In genomic region chr10:49448924-49449323, GRCh38 we compare ENCODE assay signal across 23 cellular contexts. TPM values are rescaled to one million over a fixed set of nuclear protein-coding genes. Genes with fewer than 3 reads are reported as not detected.
DNase-seq lines count a peak whose midpoint lies in the region; ATAC-seq, FAIRE-seq and TF ChIP-seq lines count a peak whose summit lies in the region.
"Had no signal": no experiment of that assay in that cellular context is flagged by ENCODE, and none has a peak within 500 bp of the region (broad histone marks: within the 10 kb centered on the region; RNA-seq: fewer than 3 reads in every experiment).

No MANE protein-coding gene starts in this region.

- H3K9me3 ChIP-seq in K562 (replicated peaks; ENCODE audit: control insufficient read depth, insufficient read depth, low read depth, low read length): no peaks in the 10 kb centered on the region
- H3K9me3 ChIP-seq in transverse colon: peaks cover 19 to 24% of the 10 kb centered on the region in 2 donors

- no TSS peak for BruUV-seq in K562 (replicated peaks; lab: Mats Ljungman, UMichigan)

- in situ Hi-C loops in K562 (cut with MboI): no loop called here
- in situ Hi-C loops in transverse colon (cut with MboI; ENCODE audit: low pct_ligation_motif_present in 1 of 4, low pct_unique_long_range_greater_than_20kb in 1 of 4, low sequenced_read_pairs in 3 of 4): no loop called here

- DNase-seq in ELR (ENCODE audit: low read depth) (peak; percentile 24), NCI-H226 (peak; percentile 41), K562 (ENCODE audit: extremely low read depth in 1 of 4, low spot score in 3 of 4) (no peak), foreskin fibroblast (peak; percentile 12 to 29), hippocampal formation (lab: John Stamatoyannopoulos, UW) (no peak), DMS 273 (lab: John Stamatoyannopoulos, UW; ENCODE audit: unreplicated experiment) (no peak), transverse colon (no peak), amniotic stem cell (lab: John Stamatoyannopoulos, UW) (no peak)
- DNase-seq: CD4-positive, CD25-positive, alpha-beta regulatory T cell; DMS79 treated with DMSO at 0.1 percent for 48 hours; GOT3; NCI-H1105; NCI-H146; NCI-H2029; NCI-H2227 treated with DMSO at 0.1 percent for 48 hours; NCI-H524; NCI-H774 had no signal

- H3K4me3 ChIP-seq in K562 (no peak overlapping the region), foreskin fibroblast (ENCODE audit: low read depth in 1 of 2, low read length in 2 of 2) (no peak overlapping the region), transverse colon (no peak overlapping the region)
- H3K4me3 ChIP-seq: SJSA1 had no signal

- H4K20me1 ChIP-seq in K562 (replicated peaks; ENCODE audit: control insufficient read depth, insufficient read depth, low read length): no peaks in the 10 kb centered on the region

- H3K36me3 ChIP-seq in K562 (ENCODE audit: control insufficient read depth, insufficient read depth, low read length) (no peaks in the 10 kb centered on the region), transverse colon (peaks cover 0 to under 1% (median 0%) of the 10 kb centered on the region in 4 donors)
- H3K36me3 ChIP-seq: SJSA1 had no signal

- no peak overlapping the region for H3K4me2 ChIP-seq in K562 (ENCODE audit: insufficient read depth, low read length)

- H3K9me1 ChIP-seq in K562 (ENCODE audit: control insufficient read depth, insufficient read depth, low read length): no peaks in the 10 kb centered on the region

- H3K27ac ChIP-seq in K562 (ENCODE audit: extremely low read depth, low read depth, low read length) (no peak overlapping the region), transverse colon (no peak overlapping the region)
- H3K27ac ChIP-seq: SJSA1 had no signal

- no peak for TF ChIP-seq POLR2A in K562 (conservative IDR thresholded peaks at IDR 0.05)
- no peak for TF ChIP-seq POLR2A in transverse colon (IDR thresholded peaks at IDR 0.05)

- no peak overlapping the region for H2AFZ ChIP-seq in K562 (ENCODE audit: low read depth, low read length)

- POLR2A ChIA-PET in K562 (lab: Yijun Ruan, JAX): interaction anchor here (1.0 kb wide), 1 partner anchor 22 kb away, joined by 3 read pairs; no protein-coding TSS in a partner anchor

- H3K27me3 ChIP-seq in K562 (ENCODE audit: control insufficient read depth in 2 of 2, insufficient read depth in 2 of 2, low read length in 2 of 2): peaks cover 0 to 5% of the 10 kb centered on the region in 2 experiments; a peak in 3 of 5 replicates
- H3K27me3 ChIP-seq in transverse colon: no peaks in the 10 kb centered on the region
- H3K27me3 ChIP-seq: SJSA1 had no signal

- CTCF ChIA-PET in K562 (lab: Yijun Ruan, JAX; ENCODE audit: low intra/inter-chr PET ratio): no interaction called here

- no peak overlapping the region for H3K9ac ChIP-seq in K562 (ENCODE audit: insufficient read depth in 1 of 2, low read depth in 2 of 2, low read length in 2 of 2)

- H3K79me2 ChIP-seq in K562 (ENCODE audit: control insufficient read depth, insufficient read depth, low read length): no peaks in the 10 kb centered on the region

- TF ChIP-seq CTCF in K562 (IDR thresholded peaks at IDR 0.05 in 2 of 3, conservative IDR thresholded peaks at IDR 0.05 in 1 of 3; ENCODE audit: insufficient read depth in 2 of 3, low read depth in 1 of 3, low read length in 3 of 3) (no peak), foreskin fibroblast (IDR thresholded peaks at IDR 0.05; ENCODE audit: low read depth, low read length) (no peak), transverse colon (IDR thresholded peaks at IDR 0.05) (no peak)

- intact Hi-C loops in K562 (cut with micrococcal nuclease): no loop called here
- intact Hi-C loops in transverse colon (cut with DNase I; ENCODE audit: low total_unique reads): no loop called here

- TF ChIP-seq EP300 in K562 (IDR thresholded peaks at IDR 0.05; ENCODE audit: low read length) (no peak), transverse colon (IDR thresholded peaks at IDR 0.05; ENCODE audit: low read depth) (no peak)

- H3K4me1 ChIP-seq in K562 (replicated peaks in 1 of 2; ENCODE audit: control insufficient read depth in 2 of 2, insufficient read depth in 2 of 2, low read length in 2 of 2) (no peaks in the 10 kb centered on the region; a peak in 1 of 5 replicates), transverse colon (no peaks in the 10 kb centered on the region)
- H3K4me1 ChIP-seq: SJSA1 had no signal

- FAIRE-seq in K562 (lab: Jason Lieb, UNC): no peak
- FAIRE-seq: G401.6, GM18507, RCC 7860 had no signal

- TF ChIP-seq RAD21 in K562 (CRISPR knock-in tag; conservative IDR thresholded peaks at IDR 0.05 in 1 of 2, IDR thresholded peaks at IDR 0.05 in 1 of 2): no peak

- ATAC-seq in K562: no peak
- ATAC-seq: HCT116, Right ventricle myocardium inferior had no signal

TF ChIP-seq in K562, 482 proteins besides CTCF, POLR2A, EP300 and RAD21:
- TF ChIP-seq RBM25 (IDR thresholded peaks at IDR 0.05; ENCODE audit: low read depth, low read length, severe bottlenecking) (peak; percentile 83), ZFP36 (IDR thresholded peaks at IDR 0.05; ENCODE audit: low read depth, low read length, partially characterized antibody) (peak; percentile 57)
- TF ChIP-seq, protein P1, sequence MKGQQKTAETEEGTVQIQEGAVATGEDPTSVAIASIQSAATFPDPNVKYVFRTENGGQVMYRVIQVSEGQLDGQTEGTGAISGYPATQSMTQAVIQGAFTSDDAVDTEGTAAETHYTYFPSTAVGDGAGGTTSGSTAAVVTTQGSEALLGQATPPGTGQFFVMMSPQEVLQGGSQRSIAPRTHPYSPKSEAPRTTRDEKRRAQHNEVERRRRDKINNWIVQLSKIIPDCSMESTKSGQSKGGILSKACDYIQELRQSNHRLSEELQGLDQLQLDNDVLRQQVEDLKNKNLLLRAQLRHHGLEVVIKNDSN (CRISPR knock-in tag; IDR thresholded peaks at IDR 0.05): no peak

RNA-seq across cellular contexts. Expression of gene DRGX, which starts 53.0 kb away (rescaled TPM):
- not detected in 2 replicates for total RNA-seq in K562 (2011; cell fraction: chromatin; rRNA removed; ENCODE audit: low replicate concordance)
- not detected in 2 replicates for total RNA-seq in K562 (2011; cell fraction: nucleolus; rRNA removed)
- total RNA-seq in K562 (2011; cell fraction: nucleoplasm; rRNA removed): not detected in 2 replicates
- total RNA-seq in K562 (2014; rRNA removed): not detected in 2 replicates
- not detected in 2 replicates for total RNA-seq in K562 (2014; rRNA removed; fragmentation: Illumina TruSeq; extraction: Trizol)
- not detected in 2 replicates for total RNA-seq in K562 (2015; rRNA removed; fragmentation: Illumina TruSeq; extraction: Trizol)
- not detected in 2 replicates for total RNA-seq in K562 (2021)
- not detected in 2 replicates for polyA plus RNA-seq in K562 (2011; rRNA removed)
- polyA plus RNA-seq in K562 (2011; cell fraction: cytosol; rRNA removed): not detected in 2 replicates
- not detected in 2 replicates for polyA plus RNA-seq in K562 (2011; cell fraction: nucleus; rRNA removed)
- 0.17 TPM in 1 of 2 replicates, not detected in the other for polyA plus RNA-seq in K562 (2012)
- not detected in 2 replicates for polyA plus RNA-seq in K562 (2014; fragmentation: Illumina TruSeq; extraction: Trizol)
- polyA plus RNA-seq in K562 (2014; fragmentation: Nextera tagmentation; extraction: Ambion mirVana): not detected
- polyA plus RNA-seq in K562 (2014; rRNA removed): not detected in 2 replicates
- polyA minus RNA-seq in K562 (2011; rRNA and poly(A)+ RNA removed): not detected in 2 replicates
- not detected in 2 replicates for polyA minus RNA-seq in K562 (2011; cell fraction: cytosol; rRNA and poly(A)+ RNA removed)
- not detected in 2 replicates for polyA minus RNA-seq in K562 (2011; cell fraction: nucleus; rRNA and poly(A)+ RNA removed)
- total RNA-seq in transverse colon: under 1 TPM in 2 of 4 donors, not detected in 2; 0.32 to 0.37 TPM
- total RNA-seq: CD4-positive, CD25-positive, alpha-beta regulatory T cell; Right ventricle myocardium inferior; SJSA1 had no signal
- polyA plus RNA-seq: CD4-positive, CD25-positive, alpha-beta regulatory T cell had no signal

Comparison
In these comparisons a context has a peak if more than half of its experiments do, and no peak if none do; other contexts are left out.
1. DNase-seq: peak in ELR (single experiment), NCI-H226 (single experiment) and foreskin fibroblast (2 of 2); none in K562 (0 of 4), hippocampal formation (0 of 2), DMS 273 (single experiment), transverse colon (single experiment) and amniotic stem cell (single experiment).